In the genomic region with DNA sequence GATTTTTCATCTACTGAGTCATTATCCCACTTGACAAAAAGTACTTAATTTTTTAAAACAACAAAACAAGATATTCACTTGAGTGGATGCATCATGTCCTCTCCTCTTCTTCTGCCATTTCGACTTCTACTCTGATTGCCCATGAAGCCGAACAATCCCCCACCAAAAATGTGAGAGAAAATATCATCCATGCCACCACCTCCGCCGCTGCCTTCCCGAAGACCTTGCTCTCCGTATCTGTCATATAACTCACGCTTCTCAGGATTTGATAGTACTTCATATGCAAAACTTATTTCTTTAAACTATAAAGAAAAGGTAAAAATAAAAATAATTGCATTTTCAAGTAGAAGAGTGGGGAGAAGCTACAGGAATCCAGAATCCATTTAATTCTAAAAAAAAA, we compare ENCODE assay signal across 13 cellular contexts. TPM values are rescaled to one million over a fixed set of nuclear protein-coding genes. Genes with fewer than 3 reads are reported as not detected.
A peak's percentile ranks its signal among the peaks of the same experiment; 100 is the strongest.
DNase-seq lines count a peak whose midpoint lies in the region; ATAC-seq and TF ChIP-seq lines count a peak whose summit lies in the region.
"Had no signal": no experiment of that assay in that cellular context is flagged by ENCODE, and none has a peak within 500 bp of the region (broad histone marks: within the 10 kb centered on the region; RNA-seq: fewer than 3 reads in every experiment).

No MANE protein-coding gene starts in this region.

- peaks cover 76% of the 10 kb centered on the region for H3K79me2 ChIP-seq in SK-N-SH (ENCODE audit: insufficient read depth)

- H3K27me3 Mint-ChIP-seq in HFFc6 (ENCODE audit: insufficient read depth) = no peaks in the 10 kb centered on the region
- H3K27me3 Mint-ChIP-seq in activated T-helper 2 cell treated with anti-CD3 and anti-CD28 coated beads, Interferon-gamma antibody, Interleukin-2, Interleukin-4, amounts not matched to agents 10 μg/mL and 5 μg/mL and 100 μg/mL, durations not matched to agents 14 hours and 24 hours and 36 hours (ENCODE audit: low read depth) = no peaks in the 10 kb centered on the region
- no peaks in the 10 kb centered on the region for H3K27me3 Mint-ChIP-seq in natural killer cell treated with Interleukin-12 subunit alpha and Interleukin-12 subunit beta and Interleukin-15 and Interleukin-18, amount 100 ng/mL, for 72 hours

- peaks cover 33% of the 10 kb centered on the region for H3K36me3 Mint-ChIP-seq in HFFc6 (ENCODE audit: low read depth)
- peaks cover 58% of the 10 kb centered on the region for H3K36me3 Mint-ChIP-seq in activated T-helper 2 cell treated with anti-CD3 and anti-CD28 coated beads, Interferon-gamma antibody, Interleukin-2, Interleukin-4, amounts not matched to agents 10 μg/mL and 5 μg/mL and 100 μg/mL, durations not matched to agents 14 hours and 24 hours and 36 hours (ENCODE audit: low read depth)
- H3K36me3 Mint-ChIP-seq in natural killer cell treated with Interleukin-12 subunit alpha and Interleukin-12 subunit beta and Interleukin-15 and Interleukin-18, amount 100 ng/mL, for 72 hours = peaks cover 23% of the 10 kb centered on the region

- peaks cover 29% of the 10 kb centered on the region for H3K4me1 Mint-ChIP-seq in HFFc6 (ENCODE audit: low read depth)
- peaks cover 39% of the 10 kb centered on the region for H3K4me1 Mint-ChIP-seq in activated T-helper 2 cell treated with anti-CD3 and anti-CD28 coated beads, Interferon-gamma antibody, Interleukin-2, Interleukin-4, amounts not matched to agents 10 μg/mL and 5 μg/mL and 100 μg/mL, durations not matched to agents 14 hours and 24 hours and 36 hours (ENCODE audit: low read depth)
- peaks cover 37 to 45% of the 10 kb centered on the region in 2 donors for H3K4me1 Mint-ChIP-seq in natural killer cell treated with Interleukin-12 subunit alpha and Interleukin-12 subunit beta and Interleukin-15 and Interleukin-18, amount 100 ng/mL, for 72 hours (ENCODE audit: low read depth in 2 of 2)

- ATAC-seq in SK-N-SH treated with all-trans-retinoic acid at 6 μM for 48 hours (no peak), HG03342 (IDR thresholded peaks at IDR 0.05; ENCODE audit: unreplicated experiment) (no peak)
- no peak for ATAC-seq in natural killer cell treated with Interleukin-12 subunit alpha and Interleukin-12 subunit beta and Interleukin-15 and Interleukin-18, amount 100 ng/mL, for 72 hours

- H3K27ac ChIP-seq in SK-N-SH (ENCODE audit: low read depth in 2 of 2, low read length in 1 of 2) = no peak overlapping the region
- H3K27ac ChIP-seq: ascending aorta had no signal

- intact Hi-C loops in activated T-helper 2 cell treated with anti-CD3 and anti-CD28 coated beads, Interferon-gamma antibody, Interleukin-2, Interleukin-4, amounts not matched to agents 10 μg/mL and 5 μg/mL and 100 μg/mL, durations not matched to agents 14 hours and 24 hours and 36 hours (cut with micrococcal nuclease) = loop anchor here (5.0 to 10.0 kb wide), 3 partner anchors 144 to 1644 kb away; a partner anchor contains a TSS
- intact Hi-C loops in posterior vena cava (cut with DNase I) = no loop called here

- no peak for TF ChIP-seq RAD21 in SK-N-SH (IDR thresholded peaks at IDR 0.05; ENCODE audit: low read length)

- WGBS in SK-N-SH (ENCODE audit: low lambda C conversion rate) = 89% methylated on average over 7 of the region's 7 CpGs

- peaks cover 10 to 13% of the 10 kb centered on the region in 2 experiments; a peak in 3 of 4 replicates for H3K4me1 ChIP-seq in SK-N-SH (ENCODE audit: control insufficient read depth in 1 of 2, insufficient read depth in 2 of 2, low read depth in 1 of 2, low read length in 1 of 2)

- H3K9me3 Mint-ChIP-seq in HFFc6 = no peaks in the 10 kb centered on the region
- H3K9me3 Mint-ChIP-seq in activated T-helper 2 cell treated with anti-CD3 and anti-CD28 coated beads, Interferon-gamma antibody, Interleukin-2, Interleukin-4, amounts not matched to agents 10 μg/mL and 5 μg/mL and 100 μg/mL, durations not matched to agents 14 hours and 24 hours and 36 hours = no peaks in the 10 kb centered on the region
- no peaks in the 10 kb centered on the region for H3K9me3 Mint-ChIP-seq in natural killer cell treated with Interleukin-12 subunit alpha and Interleukin-12 subunit beta and Interleukin-15 and Interleukin-18, amount 100 ng/mL, for 72 hours

- no peak overlapping the region for H3K4me3 ChIP-seq in SK-N-SH (ENCODE audit: low read depth in 2 of 2, low read length in 1 of 2)

- peaks cover 11% of the 10 kb centered on the region for H3F3A ChIP-seq in SK-N-SH (replicated peaks; ENCODE audit: insufficient read depth)

- peaks cover 32% of the 10 kb centered on the region for H4K20me1 ChIP-seq in SK-N-SH (ENCODE audit: insufficient read depth)

- DNase-seq in SK-N-SH = no peak
- DNase-seq in HFFc6 = no peak
- no peak for DNase-seq in activated T-helper 2 cell treated with anti-CD3 and anti-CD28 coated beads, Interferon-gamma antibody, Interleukin-2, Interleukin-4, amounts not matched to agents 10 μg/mL and 5 μg/mL and 100 μg/mL, durations not matched to agents 14 hours and 24 hours and 36 hours (ENCODE audit: low spot score)
- DNase-seq in natural killer cell treated with Interleukin-12 subunit alpha and Interleukin-12 subunit beta and Interleukin-15 and Interleukin-18, amount 100 ng/mL, for 72 hours (ENCODE audit: low spot score) = no peak
- DNase-seq in posterior vena cava (ENCODE audit: low spot score) = no peak
- no peak for DNase-seq in KG1 (lab: John Stamatoyannopoulos, UW)
- DNase-seq: effector CD4-positive, alpha-beta T cell; kidney; MM.1S; NCI-H2171 treated with DMSO at 0.1 percent for 48 hours had no signal

- no peak for TF ChIP-seq EP300 in SK-N-SH (IDR thresholded peaks at IDR 0.05; ENCODE audit: borderline replicate concordance in 1 of 2, low read depth in 1 of 2, low read length in 1 of 2)

- no peaks in the 10 kb centered on the region for H3K27me3 ChIP-seq in SK-N-SH (ENCODE audit: insufficient read depth)
- H3K27me3 ChIP-seq: ascending aorta had no signal

- H3K9me3 ChIP-seq in SK-N-SH = no peaks in the 10 kb centered on the region
- H3K9me3 ChIP-seq: ascending aorta had no signal

- peaks cover 35 to 47% of the 10 kb centered on the region in 2 experiments for H3K36me3 ChIP-seq in SK-N-SH (replicated peaks in 1 of 2; ENCODE audit: control insufficient read depth in 1 of 2, insufficient read depth in 2 of 2, low read length in 1 of 2)

- H3K27ac Mint-ChIP-seq in HFFc6 = peak overlapping the region; percentile 58
- H3K27ac Mint-ChIP-seq in activated T-helper 2 cell treated with anti-CD3 and anti-CD28 coated beads, Interferon-gamma antibody, Interleukin-2, Interleukin-4, amounts not matched to agents 10 μg/mL and 5 μg/mL and 100 μg/mL, durations not matched to agents 14 hours and 24 hours and 36 hours = peak overlapping the region; percentile 46
- no peak overlapping the region for H3K27ac Mint-ChIP-seq in natural killer cell treated with Interleukin-12 subunit alpha and Interleukin-12 subunit beta and Interleukin-15 and Interleukin-18, amount 100 ng/mL, for 72 hours

- CTCF ChIA-PET in SK-N-SH (lab: Yijun Ruan, JAX) = interaction anchor here (1.1 to 3.8 kb wide), 6 partner anchors 23 to 1194 kb away, joined by 3 to 16 read pairs (median 5); a partner anchor contains a TSS

- POLR2A ChIA-PET in SK-N-SH (lab: Yijun Ruan, JAX) = no interaction called here

- no peak overlapping the region; the same call in 1 of the 2 replicates for H3K9ac ChIP-seq in SK-N-SH

- TF ChIP-seq CTCF in SK-N-SH (IDR thresholded peaks at IDR 0.05) = no peak
- no peak for TF ChIP-seq CTCF in HFFc6 (IDR thresholded peaks at IDR 0.05)

- H3K9me2 ChIP-seq in SK-N-SH = no peaks in the 10 kb centered on the region

- no peak overlapping the region for H2AFZ ChIP-seq in SK-N-SH (ENCODE audit: low read depth)

- peak overlapping the region; percentile 58 for H3K4me3 Mint-ChIP-seq in HFFc6
- peak overlapping the region; percentile 51 for H3K4me3 Mint-ChIP-seq in activated T-helper 2 cell treated with anti-CD3 and anti-CD28 coated beads, Interferon-gamma antibody, Interleukin-2, Interleukin-4, amounts not matched to agents 10 μg/mL and 5 μg/mL and 100 μg/mL, durations not matched to agents 14 hours and 24 hours and 36 hours (ENCODE audit: low read depth)
- H3K4me3 Mint-ChIP-seq in natural killer cell treated with Interleukin-12 subunit alpha and Interleukin-12 subunit beta and Interleukin-15 and Interleukin-18, amount 100 ng/mL, for 72 hours = peak overlapping the region; percentile 55

- peak overlapping the region; percentile 91 for H3K4me2 ChIP-seq in SK-N-SH

TF ChIP-seq in SK-N-SH, 30 proteins besides CTCF, POLR2A, EP300 and RAD21:
- TF ChIP-seq RCOR1 (IDR thresholded peaks at IDR 0.05; ENCODE audit: low read length) = no peak

TF ChIP-seq in SK-N-SH treated with all-trans-retinoic acid at 6 μM for 48 hours, 23 proteins besides CTCF, POLR2A, EP300 and RAD21 (continues in another document):
- no peak for TF ChIP-seq SNAI2 (CRISPR knock-in tag; IDR thresholded peaks at IDR 0.05)
- TF ChIP-seq TCF4 (CRISPR knock-in tag; IDR thresholded peaks at IDR 0.05; ENCODE audit: borderline replicate concordance) = no peak
- TF ChIP-seq ARNTL (CRISPR knock-in tag; IDR thresholded peaks at IDR 0.05; ENCODE audit: borderline replicate concordance, low read depth) = no peak
- TF ChIP-seq, protein P1, sequence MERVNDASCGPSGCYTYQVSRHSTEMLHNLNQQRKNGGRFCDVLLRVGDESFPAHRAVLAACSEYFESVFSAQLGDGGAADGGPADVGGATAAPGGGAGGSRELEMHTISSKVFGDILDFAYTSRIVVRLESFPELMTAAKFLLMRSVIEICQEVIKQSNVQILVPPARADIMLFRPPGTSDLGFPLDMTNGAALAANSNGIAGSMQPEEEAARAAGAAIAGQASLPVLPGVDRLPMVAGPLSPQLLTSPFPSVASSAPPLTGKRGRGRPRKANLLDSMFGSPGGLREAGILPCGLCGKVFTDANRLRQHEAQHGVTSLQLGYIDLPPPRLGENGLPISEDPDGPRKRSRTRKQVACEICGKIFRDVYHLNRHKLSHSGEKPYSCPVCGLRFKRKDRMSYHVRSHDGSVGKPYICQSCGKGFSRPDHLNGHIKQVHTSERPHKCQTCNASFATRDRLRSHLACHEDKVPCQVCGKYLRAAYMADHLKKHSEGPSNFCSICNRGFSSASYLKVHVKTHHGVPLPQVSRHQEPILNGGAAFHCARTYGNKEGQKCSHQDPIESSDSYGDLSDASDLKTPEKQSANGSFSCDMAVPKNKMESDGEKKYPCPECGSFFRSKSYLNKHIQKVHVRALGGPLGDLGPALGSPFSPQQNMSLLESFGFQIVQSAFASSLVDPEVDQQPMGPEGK (CRISPR knock-in tag; IDR thresholded peaks at IDR 0.05; ENCODE audit: borderline replicate concordance) = no peak
- TF ChIP-seq ESRRG (CRISPR knock-in tag; IDR thresholded peaks at IDR 0.05) = no peak

RNA-seq across cellular contexts. Expression of a gene that starts 2.2 kb away (rescaled TPM):
- 9.7 and 12.8 TPM in 2 replicates for polyA plus RNA-seq in SK-N-SH (2012; rRNA removed)
- 18.3 and 24.4 TPM in 2 replicates for polyA plus RNA-seq in SK-N-SH (2012; cell fraction: cytosol; rRNA removed)
- 6.3 and 12.2 TPM in 2 replicates for polyA plus RNA-seq in SK-N-SH (2012; cell fraction: nucleus; rRNA removed)
- 10 to 100 TPM; 64.2 to 80.3 (median 72.5) TPM for total RNA-seq in HFFc6 (2021; fragmentation: NEBNext Ultra II Directional; extraction: Animal tissue kit (Norgen Biotek cat#: 25700))
- 65.9 and 74.4 TPM in 2 replicates for total RNA-seq in activated T-helper 2 cell treated with anti-CD3 and anti-CD28 coated beads, Interferon-gamma antibody, Interleukin-2, Interleukin-4, amounts not matched to agents 10 μg/mL and 5 μg/mL and 100 μg/mL, durations not matched to agents 14 hours and 24 hours and 36 hours
- 10 to 100 TPM; 54.0 to 58.4 TPM for total RNA-seq in natural killer cell treated with Interleukin-12 subunit alpha and Interleukin-12 subunit beta and Interleukin-15 and Interleukin-18, amount 100 ng/mL, for 72 hours
- total RNA-seq in posterior vena cava = 10 to 100 TPM; 46.9 to 47.8 TPM

Comparison
In these comparisons a context has a peak if more than half of its experiments do, and no peak if none do; other contexts are left out.
1. H3K27ac Mint-ChIP-seq: peak in HFFc6 (single experiment) and activated T-helper 2 cell treated with anti-CD3 and anti-CD28 coated beads, Interferon-gamma antibody, Interleukin-2, Interleukin-4, amounts not matched to agents 10 μg/mL and 5 μg/mL and 100 μg/mL, durations not matched to agents 14 hours and 24 hours and 36 hours (single experiment); none in natural killer cell treated with Interleukin-12 subunit alpha and Interleukin-12 subunit beta and Interleukin-15 and Interleukin-18, amount 100 ng/mL, for 72 hours (0 of 2).
2. Peak in every context shown above with its lines, with median percentiles within 50 percentile points of each other: H3K4me3 Mint-ChIP-seq.